Comparison of ENCODE assay signal across 6 cellular contexts in genomic region chr4:186037182-186037581, GRCh38. TPM values are rescaled to one million over a fixed set of nuclear protein-coding genes. Genes with fewer than 3 reads are reported as not detected.
"Had no signal": no experiment of that assay in that cellular context is flagged by ENCODE, and none has a peak within 500 bp of the region (broad histone marks: within the 10 kb centered on the region; RNA-seq: fewer than 3 reads in every experiment).

No MANE protein-coding gene starts in this region.

- H3K4me1 ChIP-seq: HAP-1 had no signal

- DNase-seq: H7, IMR-90 had no signal

- H3K27ac ChIP-seq: HL-60 had no signal

- H3K36me3 ChIP-seq: HAP-1 had no signal

- H3K27ac Mint-ChIP-seq: GM23338 had no signal

- FAIRE-seq: K562 had no signal

- H3K4me2 ChIP-seq: GM23338 had no signal

- H3K4me3 Mint-ChIP-seq: GM23338 had no signal

- H3K4me3 ChIP-seq: GM23338, HAP-1, K562 had no signal

- ATAC-seq: K562 had no signal

RNA-seq across cellular contexts. Expression of gene TLR3, which starts 31.8 kb away (rescaled TPM):
- total RNA-seq: K562 had no signal
